Comparison of ENCODE assay signal across 18 cellular contexts in the genomic region with DNA sequence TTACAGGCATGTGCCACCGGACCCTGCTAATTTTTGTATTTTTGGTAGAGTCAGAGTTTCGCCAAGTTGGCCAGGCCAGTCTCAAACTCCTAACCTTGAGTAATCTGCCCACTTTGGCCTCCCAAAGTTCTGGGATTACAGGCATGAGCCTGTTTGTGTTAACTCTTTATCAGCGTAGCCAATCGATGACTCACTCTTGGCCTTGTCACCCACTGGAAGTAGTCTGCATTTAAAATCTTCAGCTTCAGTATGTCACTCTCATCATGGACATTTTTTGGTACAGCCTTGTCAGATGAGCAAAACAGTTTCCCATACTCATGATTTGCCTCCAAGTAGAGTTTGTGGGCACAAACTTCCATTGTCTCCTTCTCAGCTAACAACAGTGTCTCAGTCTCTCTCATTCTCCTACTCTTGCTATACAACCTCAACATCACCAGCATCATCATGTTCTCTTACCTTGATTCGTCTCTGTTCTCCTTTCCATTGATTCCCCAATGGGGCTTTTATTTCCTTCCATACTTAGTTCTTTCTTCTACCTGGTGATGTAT. TPM values are rescaled to one million over a fixed set of nuclear protein-coding genes. Genes with fewer than 3 reads are reported as not detected.
A peak's percentile ranks its signal among the peaks of the same experiment; 100 is the strongest.
DNase-seq lines count a peak whose midpoint lies in the region; ATAC-seq, FAIRE-seq and TF ChIP-seq lines count a peak whose summit lies in the region.
"Had no signal": no experiment of that assay in that cellular context is flagged by ENCODE, and none has a peak within 500 bp of the region (broad histone marks: within the 10 kb centered on the region; RNA-seq: fewer than 3 reads in every experiment).

No MANE protein-coding gene starts in this region.

- H3K27me3 Mint-ChIP-seq in Caco-2 (ENCODE audit: insufficient read depth, unreplicated experiment): no peaks in the 10 kb centered on the region

- POLR2A ChIA-PET in Caco-2 (lab: Charles Lee): no interaction called here

- no peaks in the 10 kb centered on the region for H3K9me3 ChIP-seq in keratinocyte (ENCODE audit: control insufficient read depth, low read depth, low read length)
- no peaks in the 10 kb centered on the region for H3K9me3 ChIP-seq in Caco-2
- H3K9me3 ChIP-seq: gastrocnemius medialis, neutrophil, sigmoid colon, upper lobe of left lung had no signal

- no peak overlapping the region for H3K4me3 Mint-ChIP-seq in Caco-2 (ENCODE audit: unreplicated experiment)
- H3K4me3 Mint-ChIP-seq: IgD-negative memory B cell, mesothelial cell of epicardium had no signal

- dilution Hi-C loops in keratinocyte (cut with MboI; ENCODE audit: extremely low pct_ligation_motif_present, low sequenced_read_pairs): no loop called here

- intact Hi-C loops in Caco-2 (cut with micrococcal nuclease; ENCODE audit: unreplicated experiment): no loop called here

- H3K4me3 ChIP-seq in keratinocyte (ENCODE audit: control insufficient read depth in 2 of 3, extremely low read depth in 1 of 3, insufficient read depth in 2 of 3, low read depth in 1 of 3, low read length in 3 of 3) (no peak overlapping the region), Caco-2 (ENCODE audit: low read depth, low read length) (no peak overlapping the region)
- H3K4me3 ChIP-seq: gastrocnemius medialis, sigmoid colon, upper lobe of left lung had no signal

- H3K27me3 ChIP-seq in keratinocyte (ENCODE audit: control insufficient read depth, extremely low read depth, insufficient read depth, low read length) (no peaks in the 10 kb centered on the region), Caco-2 (replicated peaks; ENCODE audit: control insufficient read depth, insufficient read depth, low read length) (no peaks in the 10 kb centered on the region)
- H3K27me3 ChIP-seq: gastrocnemius medialis, neutrophil, sigmoid colon, upper lobe of left lung had no signal

- no peak for ATAC-seq in GM19023 (IDR thresholded peaks at IDR 0.05; ENCODE audit: unreplicated experiment)
- ATAC-seq: gastrocnemius medialis had no signal

- H3K36me3 ChIP-seq in keratinocyte (ENCODE audit: control insufficient read depth in 2 of 2, extremely low read depth in 1 of 2, insufficient read depth in 2 of 2, low read length in 2 of 2): no peaks in the 10 kb centered on the region
- no peaks in the 10 kb centered on the region for H3K36me3 ChIP-seq in Caco-2 (ENCODE audit: control insufficient read depth, insufficient read depth, low read length)
- H3K36me3 ChIP-seq: gastrocnemius medialis, neutrophil, sigmoid colon, upper lobe of left lung had no signal

- H2AFZ ChIP-seq in keratinocyte (ENCODE audit: control insufficient read depth, low read length): no peak overlapping the region

- H3K4me2 ChIP-seq in keratinocyte (ENCODE audit: control insufficient read depth, extremely low read depth, insufficient read depth, low read depth, low read length): no peak overlapping the region

- H3K9me1 ChIP-seq in keratinocyte (ENCODE audit: control insufficient read depth, extremely low read depth, insufficient read depth, low read length): no peaks in the 10 kb centered on the region

- H3K79me2 ChIP-seq in keratinocyte (ENCODE audit: control insufficient read depth, insufficient read depth, low read length): no peaks in the 10 kb centered on the region

- H3K9me3 Mint-ChIP-seq in Caco-2 (ENCODE audit: unreplicated experiment): no peaks in the 10 kb centered on the region
- H3K9me3 Mint-ChIP-seq: IgD-negative memory B cell had no signal

- H3K4me1 ChIP-seq in keratinocyte (ENCODE audit: control insufficient read depth, extremely low read depth, insufficient read depth, low read length) (no peaks in the 10 kb centered on the region), Caco-2 (no peaks in the 10 kb centered on the region)
- H3K4me1 ChIP-seq: gastrocnemius medialis, sigmoid colon, upper lobe of left lung had no signal

- DNase-seq in ELR (ENCODE audit: low read depth) (peak; percentile 72), M059J (ENCODE audit: low read depth) (peak; percentile 96), amniotic epithelial cell (ENCODE audit: low read depth) (peak; percentile 37), keratinocyte (ENCODE audit: low read depth, low spot score) (no peak), Caco-2 (no peak), HPDE6-E6E7 (ENCODE audit: extremely low spot score) (no peak)
- DNase-seq: activated CD4-positive, alpha-beta T cell treated with anti-CD3 and anti-CD28 coated beads for 48 hours; activated T-cell treated with anti-CD3 and anti-CD28 coated beads, Interleukin-2, amount 50 U/mL, for 48 hours; gastrocnemius medialis; NCI-H510A; sigmoid colon; stimulated activated CD4-positive, alpha-beta T cell treated with anti-CD3 and anti-CD28 coated beads, Interleukin-4, amount 100 ng/mL, for 24 hours; upper lobe of left lung had no signal

- no peak overlapping the region for H3K27ac ChIP-seq in keratinocyte (ENCODE audit: control insufficient read depth, insufficient read depth, low read length)
- H3K27ac ChIP-seq: gastrocnemius medialis, neutrophil, sigmoid colon, upper lobe of left lung had no signal

- no peak for TF ChIP-seq CTCF in keratinocyte (optimal IDR thresholded peaks at IDR 0.05 in 1 of 3, IDR thresholded peaks at IDR 0.05 in 1 of 3, conservative IDR thresholded peaks at IDR 0.05 in 1 of 3; ENCODE audit: extremely low read depth in 1 of 3, insufficient read depth in 2 of 3, low read length in 3 of 3)
- no peak for TF ChIP-seq CTCF in Caco-2 (IDR thresholded peaks at IDR 0.05; ENCODE audit: insufficient read depth in 1 of 2, low read depth in 1 of 2, low read length in 1 of 2, severe bottlenecking in 1 of 2, unreplicated experiment in 1 of 2)

- BruUV-seq in Caco-2 (replicated peaks; lab: Mats Ljungman, UMichigan): no TSS peak

- H3K27ac Mint-ChIP-seq in Caco-2 (ENCODE audit: unreplicated experiment): no peak overlapping the region
- H3K27ac Mint-ChIP-seq: IgD-negative memory B cell, mesothelial cell of epicardium had no signal

- H4K20me1 ChIP-seq in keratinocyte (ENCODE audit: control insufficient read depth, extremely low read depth, insufficient read depth, low read length): no peaks in the 10 kb centered on the region

- CTCF ChIA-PET in Caco-2 (lab: Charles Lee): no interaction called here

- FAIRE-seq in keratinocyte (lab: Jason Lieb, UNC): peak; percentile 74

- H3K9ac ChIP-seq in keratinocyte (ENCODE audit: control insufficient read depth, extremely low read depth, insufficient read depth, low read length): no peak overlapping the region

- no peaks in the 10 kb centered on the region for H3K4me1 Mint-ChIP-seq in Caco-2 (ENCODE audit: low read depth, unreplicated experiment)

- H3K36me3 Mint-ChIP-seq in Caco-2 (ENCODE audit: insufficient read depth, unreplicated experiment): no peaks in the 10 kb centered on the region
- H3K36me3 Mint-ChIP-seq: mesothelial cell of epicardium had no signal

RNA-seq across cellular contexts. Expression of a gene that starts 22.5 kb away (rescaled TPM):
- total RNA-seq in M059J (2014; rRNA removed; shearing (Covaris generic)): 0.15 and 0.59 TPM in 2 replicates
- polyA plus RNA-seq in keratinocyte: 0.03 TPM in 1 of 3 replicates, not detected in the others
- polyA plus RNA-seq in keratinocyte (2011; ENCODE audit: low read depth): not detected
- not detected in 2 replicates for polyA plus RNA-seq in keratinocyte (2011; cell fraction: cytosol; rRNA removed)
- polyA plus RNA-seq in keratinocyte (2011; cell fraction: nucleus; rRNA removed): not detected in 2 replicates
- polyA plus RNA-seq in keratinocyte (2012; ENCODE audit: low replicate concordance): not detected in 2 replicates
- not detected in 3 replicates for polyA minus RNA-seq in keratinocyte
- not detected for polyA minus RNA-seq in keratinocyte (2011; cell fraction: cytosol; rRNA and poly(A)+ RNA removed)
- polyA minus RNA-seq in keratinocyte (2011; cell fraction: nucleus; rRNA and poly(A)+ RNA removed): not detected in 2 replicates
- not detected in 2 replicates for total RNA-seq in Caco-2 (2022)
- total RNA-seq: dermis microvascular lymphatic vessel endothelial cell had no signal
- polyA plus RNA-seq: IgD-negative memory B cell had no signal

Comparison
In these comparisons a context has a peak if more than half of its experiments do, and no peak if none do; other contexts are left out.
1. DNase-seq: peak in ELR (single experiment), M059J (single experiment) and amniotic epithelial cell (single experiment); none in keratinocyte (single experiment), Caco-2 (0 of 2) and HPDE6-E6E7 (single experiment).